16 cellular contexts compared by ENCODE assay signal in genomic region chr7:2111568-2111967, GRCh38.
DNase-seq lines count a peak whose midpoint lies in the region; ATAC-seq, FAIRE-seq and TF ChIP-seq lines count a peak whose summit lies in the region.
"Had no signal": no experiment of that assay in that cellular context is flagged by ENCODE, and none has a peak within 500 bp of the region (broad histone marks: within the 10 kb centered on the region; RNA-seq: fewer than 3 reads in every experiment).

No MANE protein-coding gene starts in this region.

- H3K79me2 ChIP-seq in GM12878 (ENCODE audit: control insufficient read depth, insufficient read depth, low read length), result 0 out of 2 replicates have a peak, but pooled peaks cover 2% of the 10 kb centered on the region

- in situ Hi-C loops in GM12878 (cut with MboI), result no loop called here

- ATAC-seq in GM12878, result no peak
- ATAC-seq in GM21529 (IDR thresholded peaks at IDR 0.05; ENCODE audit: unreplicated experiment), result no peak

- RAD21 ChIA-PET in GM12878 (lab: Charles Lee; ENCODE audit: unreplicated experiment), result no interaction called here

- H3K36me3 ChIP-seq in BLaER1, result peaks cover 19% of the 10 kb centered on the region
- no peaks in the 10 kb centered on the region for H3K36me3 ChIP-seq in HUES64 (ENCODE audit: insufficient read depth, low read length)
- H3K36me3 ChIP-seq in GM12878 (ENCODE audit: control insufficient read depth in 2 of 2, insufficient read depth in 2 of 2, low read length in 1 of 2), result peaks cover 0 to 4% of the 10 kb centered on the region in 2 experiments; a peak in 2 of 4 replicates
- H3K36me3 ChIP-seq in mesodermal cell (ENCODE audit: control insufficient read depth, insufficient read depth, low read length), result peaks cover 15% of the 10 kb centered on the region
- H3K36me3 ChIP-seq in adrenal gland (replicated peaks in 1 of 2), result no peaks in the 10 kb centered on the region
- peaks cover 0 to 11% (median 2%) of the 10 kb centered on the region in 4 donors for H3K36me3 ChIP-seq in stomach

- H3K4me1 ChIP-seq in BLaER1 (peaks cover 97% of the 10 kb centered on the region), HUES64 (ENCODE audit: insufficient read depth, low read length) (peaks cover 15% of the 10 kb centered on the region; the same call in 1 of the 2 replicates), GM12878 (ENCODE audit: control insufficient read depth, insufficient read depth, low read length) (peaks cover 26% of the 10 kb centered on the region), mesodermal cell (ENCODE audit: control insufficient read depth, insufficient read depth, low read length, poor library complexity, severe bottlenecking) (peaks cover 77% of the 10 kb centered on the region), adrenal gland (replicated peaks in 1 of 2) (peaks cover 0 to 7% of the 10 kb centered on the region in 2 donors), stomach (peaks cover 16 to 36% (median 24%) of the 10 kb centered on the region in 4 donors)

- H3K9ac ChIP-seq in BLaER1, result peak overlapping the region; percentile 86
- peak overlapping the region; percentile 25 for H3K9ac ChIP-seq in HUES64 (ENCODE audit: low read depth, low read length)
- no peak overlapping the region for H3K9ac ChIP-seq in GM12878 (ENCODE audit: control insufficient read depth, insufficient read depth, low read length)

- H3K9me3 ChIP-seq in BLaER1, result peaks cover 20% of the 10 kb centered on the region
- H3K9me3 ChIP-seq in HUES64 (ENCODE audit: insufficient read depth, low read depth, low read length), result no peaks in the 10 kb centered on the region
- H3K9me3 ChIP-seq in GM12878 (replicated peaks; ENCODE audit: control insufficient read depth, insufficient read depth, low read length), result no peaks in the 10 kb centered on the region; the same call in 2 of the 3 replicates
- peaks cover 6% of the 10 kb centered on the region for H3K9me3 ChIP-seq in mesodermal cell (ENCODE audit: control insufficient read depth, low read length)
- H3K9me3 ChIP-seq in adrenal gland (replicated peaks in 1 of 3), result no peaks in the 10 kb centered on the region
- H3K9me3 ChIP-seq in stomach, result no peaks in the 10 kb centered on the region
- H3K9me3 ChIP-seq: Caco-2 had no signal

- FAIRE-seq in GM12878 (lab: Jason Lieb, UNC), result no peak
- FAIRE-seq: G401.6, GM12892 had no signal

- intact Hi-C loops in GM12878 (cut with micrococcal nuclease; ENCODE audit: unreplicated experiment), result loop anchor here (5.0 kb wide), 1 partner anchor 71 kb away; no protein-coding TSS in a partner anchor
- intact Hi-C loops in adrenal gland (cut with DNase I), result no loop called here
- intact Hi-C loops in stomach (cut with DNase I; ENCODE audit: low total_unique reads), result no loop called here

- CTCF ChIA-PET in GM12878 (lab: Yijun Ruan, JAX), result interaction anchor here (3.5 kb wide), 1 partner anchor 11 kb away, joined by 10 read pairs; no protein-coding TSS in a partner anchor

- no peak overlapping the region for H2AFZ ChIP-seq in GM12878 (ENCODE audit: control insufficient read depth, low read depth, low read length)

- H3K4me2 ChIP-seq in BLaER1, result peak overlapping the region; percentile 94
- 0 out of 2 replicates have a peak overlapping the region, but pooled peaks have one; percentile 5 for H3K4me2 ChIP-seq in GM12878 (ENCODE audit: control insufficient read depth, insufficient read depth)

- no peak for DNase-seq in GM12878 (ENCODE audit: low read depth, low spot score)
- no peak for DNase-seq in NCI-H2107 treated with DMSO at 0.1 percent for 48 hours (lab: John Stamatoyannopoulos, UW; ENCODE audit: unreplicated experiment)
- no peak for DNase-seq in adrenal gland
- DNase-seq in stomach, result no peak
- DNase-seq: activated CD4-positive, alpha-beta T cell treated with anti-CD3 and anti-CD28 coated beads for 1 hour; Caco-2; central memory CD4-positive, alpha-beta T cell; foreskin melanocyte; HCEC 1CT; NCI-H226 had no signal

- TF ChIP-seq EP300 in GM12878 (IDR thresholded peaks at IDR 0.05; ENCODE audit: borderline replicate concordance in 1 of 2, control insufficient read depth in 1 of 2, low read depth in 2 of 2, low read length in 2 of 2), result no peak
- TF ChIP-seq EP300 in stomach (IDR thresholded peaks at IDR 0.05), result no peak

- POLR2A ChIA-PET in GM12878 (lab: Charles Lee), result no interaction called here

- 96% methylated on average over 13 of the region's 13 CpGs for WGBS in HUES64
- 97% methylated on average over 11 of the region's 13 CpGs for WGBS in GM12878 (ENCODE audit: insufficient coverage, insufficient replicate concordance, low lambda C conversion rate, missing lambda C conversion rate)
- 95% methylated on average over 9 to 13 of the region's 13 CpGs for WGBS in mesodermal cell (ENCODE audit: insufficient coverage in 2 of 2), 2 experiments
- 92 to 98% (median 97%) methylated on average over 11 to 13 of the region's 13 CpGs for WGBS in adrenal gland, 4 donors
- 93 to 97% (median 96%) methylated on average over 13 of the region's 13 CpGs for WGBS in stomach, 5 donors

- no TSS peak for BruUV-seq in GM12878 (replicated peaks; lab: Mats Ljungman, UMichigan)

- no peak for TF ChIP-seq POLR2A in GM12878 (IDR thresholded peaks at IDR 0.05; ENCODE audit: low read depth, low read length)
- TF ChIP-seq POLR2A in adrenal gland (IDR thresholded peaks at IDR 0.05), result no peak
- TF ChIP-seq POLR2A in stomach (IDR thresholded peaks at IDR 0.05), result no peak

- peak overlapping the region; percentile 64 for H3K4me3 ChIP-seq in BLaER1
- H3K4me3 ChIP-seq in HUES64 (ENCODE audit: low read length), result no peak overlapping the region
- no peak overlapping the region for H3K4me3 ChIP-seq in GM12878
- H3K4me3 ChIP-seq in mesodermal cell (ENCODE audit: extremely low read depth, insufficient read depth, low read length, poor library complexity, severe bottlenecking), result no peak overlapping the region
- H3K4me3 ChIP-seq in adrenal gland, result no peak overlapping the region
- H3K4me3 ChIP-seq in stomach, result peak overlapping the region in 1 of 4 donors; percentile 20

- no peak for TF ChIP-seq RAD21 in GM12878 (IDR thresholded peaks at IDR 0.05; ENCODE audit: insufficient read depth, low read depth, low read length)

- H3K27ac ChIP-seq in BLaER1, result peak overlapping the region; percentile 97
- H3K27ac ChIP-seq in HUES64 (ENCODE audit: low read depth, low read length), result 0 out of 2 replicates have a peak overlapping the region, but pooled peaks have one; percentile 37
- H3K27ac ChIP-seq in GM12878 (ENCODE audit: control insufficient read depth, insufficient read depth), result no peak overlapping the region
- peak overlapping the region; percentile 91 for H3K27ac ChIP-seq in mesodermal cell (ENCODE audit: low read depth, low read length, severe bottlenecking)
- no peak overlapping the region for H3K27ac ChIP-seq in adrenal gland
- peak overlapping the region in 1 of 5 donors; percentile 42 for H3K27ac ChIP-seq in stomach

- H4K20me1 ChIP-seq in BLaER1 (no peaks in the 10 kb centered on the region), GM12878 (ENCODE audit: control insufficient read depth, insufficient read depth) (no peaks in the 10 kb centered on the region)

- SMC1A ChIA-PET in GM12878 (lab: Charles Lee; ENCODE audit: uncharacterized antibody, unreplicated experiment), result interaction anchor here (1.2 to 2.5 kb wide), 3 partner anchors 12 to 71 kb away, joined by 3 to 13 read pairs (median 3); no protein-coding TSS in a partner anchor

- no peaks in the 10 kb centered on the region for H3K27me3 ChIP-seq in BLaER1
- H3K27me3 ChIP-seq in HUES64 (ENCODE audit: insufficient read depth, low read length), result no peaks in the 10 kb centered on the region
- no peaks in the 10 kb centered on the region for H3K27me3 ChIP-seq in GM12878 (replicated peaks in 1 of 2; ENCODE audit: control insufficient read depth in 2 of 2, insufficient read depth in 2 of 2, low read length in 1 of 2)
- H3K27me3 ChIP-seq in adrenal gland, result no peaks in the 10 kb centered on the region
- no peaks in the 10 kb centered on the region for H3K27me3 ChIP-seq in stomach

- no peak for TF ChIP-seq CTCF in GM12878 (IDR thresholded peaks at IDR 0.05 in 2 of 3, conservative IDR thresholded peaks at IDR 0.05 in 1 of 3; ENCODE audit: control insufficient read depth in 2 of 3, extremely low read depth in 1 of 3, insufficient read depth in 1 of 3, low read depth in 3 of 3, low read length in 3 of 3)
- no peak for TF ChIP-seq CTCF in adrenal gland (IDR thresholded peaks at IDR 0.05)
- TF ChIP-seq CTCF in stomach (IDR thresholded peaks at IDR 0.05), result no peak

TF ChIP-seq in GM12878, 131 proteins besides CTCF, POLR2A, EP300 and RAD21:
- TF ChIP-seq CREM (IDR thresholded peaks at IDR 0.05; ENCODE audit: low read depth), result no peak
TF ChIP-seq in GM12878: peak in this region for 0.

Comparison
In these comparisons a context has a peak if more than half of its experiments do, and no peak if none do; other contexts are left out.
1. H3K27ac ChIP-seq: peak in BLaER1 (single experiment), HUES64 (single experiment) and mesodermal cell (single experiment); none in GM12878 (single experiment) and adrenal gland (0 of 5).